Comparison of ENCODE assay signal across 15 cellular contexts in genomic region chr15:51754267-51754666, GRCh38.
"Had no signal": no experiment of that assay in that cellular context is flagged by ENCODE, and none has a peak within 500 bp of the region (broad histone marks: within the 10 kb centered on the region; RNA-seq: fewer than 3 reads in every experiment).

No MANE protein-coding gene starts in this region.

- H3K4me3 Mint-ChIP-seq: neural progenitor cell; stimulated activated naive CD8-positive, alpha-beta T cell treated with anti-CD3 and anti-CD28 coated beads, Interleukin-15, Interleukin-2, amounts not matched to agents 100 ng/mL and 50 ng/mL, for 24 hours had no signal

- ATAC-seq: activated naive CD4-positive, alpha-beta T cell treated with anti-CD3 and anti-CD28 coated beads, Interleukin-2, amount 50 U/mL, for 72 hours; left ventricle myocardium superior; pancreas had no signal

- H3K36me3 ChIP-seq: neural progenitor cell, pancreas had no signal

- H3K4me3 ChIP-seq: hepatocyte, neural progenitor cell, pancreas, testis had no signal

- H3K9me3 Mint-ChIP-seq: activated naive CD4-positive, alpha-beta T cell treated with anti-CD3 and anti-CD28 coated beads, Interleukin-2, amount 50 U/mL, for 72 hours; stimulated activated naive CD8-positive, alpha-beta T cell treated with anti-CD3 and anti-CD28 coated beads, Interleukin-15, Interleukin-2, amounts not matched to agents 100 ng/mL and 50 ng/mL, for 24 hours had no signal

- H3K9me3 ChIP-seq: pancreas, testis had no signal

- DNase-seq: activated CD4-positive, alpha-beta T cell treated with anti-CD3 and anti-CD28 coated beads, Interleukin-2, amount 50 U/mL, for 4 hours; activated CD4-positive, CD25-positive, alpha-beta regulatory T cell treated with anti-CD3 and anti-CD28 coated beads, Interleukin-2, amount 50 U/mL, for 72 hours; activated T-cell treated with anti-CD3 and anti-CD28 coated beads, Interleukin-2, amount 50 U/mL, for 1 hour; dermis blood vessel endothelial cell; erythroblast; left ventricle myocardium superior; mesenchymal stem cell; pancreas; stimulated activated CD4-positive, alpha-beta T cell treated with anti-CD3 and anti-CD28 coated beads, Interleukin-4, amount 100 ng/mL, for 1 hour; stimulated activated CD8-positive, alpha-beta memory T cell treated with anti-CD3 and anti-CD28 coated beads, Interleukin-4, amount 100 ng/mL, for 48 hours; testis had no signal

- H3K27ac ChIP-seq: hepatocyte, neural progenitor cell, pancreas, testis had no signal

- H3K27me3 ChIP-seq: pancreas, testis had no signal

- H3K27ac Mint-ChIP-seq: activated naive CD4-positive, alpha-beta T cell treated with anti-CD3 and anti-CD28 coated beads, Interleukin-2, amount 50 U/mL, for 72 hours; neural progenitor cell; stimulated activated naive CD8-positive, alpha-beta T cell treated with anti-CD3 and anti-CD28 coated beads, Interleukin-15, Interleukin-2, amounts not matched to agents 100 ng/mL and 50 ng/mL, for 24 hours had no signal

- H3K4me1 ChIP-seq: neural progenitor cell had no signal

- H3K36me3 Mint-ChIP-seq: activated naive CD4-positive, alpha-beta T cell treated with anti-CD3 and anti-CD28 coated beads, Interleukin-2, amount 50 U/mL, for 72 hours; neural progenitor cell had no signal
